ENCODE assay signal across 6 cellular contexts in genomic region chr15:48678851-48679250, GRCh38. TPM values are rescaled to one million over a fixed set of nuclear protein-coding genes. Genes with fewer than 3 reads are reported as not detected.
"Had no signal": no experiment of that assay in that cellular context is flagged by ENCODE, and none has a peak within 500 bp of the region (broad histone marks: within the 10 kb centered on the region; RNA-seq: fewer than 3 reads in every experiment).

No MANE protein-coding gene starts in this region.

- H3K4me3 Mint-ChIP-seq: IgD-negative memory B cell had no signal

- DNase-seq: KBM-7, KG1 had no signal

- H3K4me1 Mint-ChIP-seq: IgD-negative memory B cell had no signal

- ATAC-seq: HepG2, K562 had no signal

- H3K27ac ChIP-seq: HL-60 had no signal

- H3K27me3 Mint-ChIP-seq: IgD-negative memory B cell had no signal

- H3K36me3 Mint-ChIP-seq: IgD-negative memory B cell had no signal

- H3K27ac Mint-ChIP-seq: IgD-negative memory B cell had no signal

- H3K4me3 ChIP-seq: K562 had no signal

- H3K9me3 Mint-ChIP-seq: IgD-negative memory B cell had no signal

RNA-seq across cellular contexts. Expression of gene FBN1, which starts 33.3 kb away (rescaled TPM):
- polyA plus RNA-seq: IgD-negative memory B cell had no signal
